Comparison of ENCODE assay signal across 8 cellular contexts in the genomic region with DNA sequence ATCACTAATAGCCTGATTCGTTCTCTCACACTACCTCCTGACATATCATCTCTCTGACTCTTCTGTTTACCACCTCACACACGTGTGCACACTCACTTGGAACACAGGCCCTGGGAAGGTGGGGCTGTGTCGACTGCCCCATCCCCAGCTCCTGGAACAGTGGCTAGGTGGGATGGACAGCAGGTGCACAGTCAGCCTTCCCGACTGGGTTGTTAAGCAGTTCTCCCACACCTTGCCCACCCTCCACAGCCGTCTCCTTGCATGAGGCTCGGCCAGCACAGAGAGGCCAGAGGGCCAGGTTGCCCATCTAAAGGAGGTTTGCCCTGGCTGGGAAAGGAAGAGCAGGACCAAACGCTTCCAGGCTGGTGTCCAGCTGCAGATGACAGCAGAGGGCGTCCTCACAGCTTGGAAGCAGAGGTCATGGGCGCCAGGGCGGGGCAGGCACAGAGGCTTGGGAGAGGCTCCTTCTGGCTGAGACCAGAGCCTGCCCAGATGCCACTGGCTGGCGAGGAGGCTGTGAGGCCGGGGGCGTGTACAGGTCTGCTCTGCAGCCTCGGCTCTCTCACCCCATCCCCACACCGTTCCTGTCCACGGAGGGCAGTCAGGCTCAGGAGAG.
DNase-seq lines count a peak whose midpoint lies in the region; ATAC-seq and TF ChIP-seq lines count a peak whose summit lies in the region.

No MANE protein-coding gene starts in this region.

- H3K36me3 ChIP-seq in colonic mucosa, result no peaks in the 10 kb centered on the region

- no peak overlapping the region for H3K27ac ChIP-seq in colonic mucosa

- peak; percentile 81 for DNase-seq in Calu3
- DNase-seq in LoVo (ENCODE audit: low spot score), result peak; percentile 66
- peak; percentile 62 for DNase-seq in colonic mucosa
- DNase-seq in lung microvascular endothelial cell (ENCODE audit: low read depth in 2 of 2), result peak; percentile 72 to 73
- DNase-seq in activated T-cell treated with anti-CD3 and anti-CD28 coated beads for 4 hours, result no peak
- no peak for DNase-seq in foreskin melanocyte
- no peak for DNase-seq in NCI-H2171 treated with DMSO at 0.1 percent for 48 hours (lab: John Stamatoyannopoulos, UW)

- no peaks in the 10 kb centered on the region for H3K36me3 Mint-ChIP-seq in Calu3 (ENCODE audit: insufficient read depth, unreplicated experiment)

- TF ChIP-seq CTCF in Calu3 (IDR thresholded peaks at IDR 0.05; ENCODE audit: unreplicated experiment), result peak; percentile 56
- TF ChIP-seq CTCF in colonic mucosa (IDR thresholded peaks at IDR 0.05), result no peak

- no peak overlapping the region for H3K4me3 Mint-ChIP-seq in Calu3 (ENCODE audit: low read depth, unreplicated experiment)

- ATAC-seq in HG02938 (IDR thresholded peaks at IDR 0.05; ENCODE audit: unreplicated experiment), result no peak

- no peaks in the 10 kb centered on the region for H3K9me3 Mint-ChIP-seq in Calu3 (ENCODE audit: low read depth, unreplicated experiment)

- no peaks in the 10 kb centered on the region for H3K9me3 ChIP-seq in colonic mucosa

- intact Hi-C loops in Calu3 (cut with micrococcal nuclease; ENCODE audit: unreplicated experiment) (no loop called here), colonic mucosa (cut with DNase I) (no loop called here)

- no peaks in the 10 kb centered on the region for H3K27me3 ChIP-seq in colonic mucosa

- no peak overlapping the region for H3K4me3 ChIP-seq in colonic mucosa

- CTCF ChIA-PET in Calu3 (lab: Charles Lee), result interaction anchor here (0.9 to 2.2 kb wide), 6 partner anchors 12 to 369 kb away, joined by 3 to 8 read pairs (median 5); no protein-coding TSS in a partner anchor

- H3K27ac Mint-ChIP-seq in Calu3 (ENCODE audit: unreplicated experiment), result no peak overlapping the region

- BruUV-seq in Calu3 (replicated peaks; lab: Mats Ljungman, UMichigan), result no TSS peak

- H3K4me1 ChIP-seq in colonic mucosa, result no peaks in the 10 kb centered on the region

- no peak overlapping the region for H3K9ac ChIP-seq in colonic mucosa (ENCODE audit: low read depth in 2 of 2, low read length in 2 of 2)

- no peaks in the 10 kb centered on the region for H3K4me1 Mint-ChIP-seq in Calu3 (ENCODE audit: low read depth, unreplicated experiment)

- peaks cover 21% of the 10 kb centered on the region for H3K27me3 Mint-ChIP-seq in Calu3 (ENCODE audit: unreplicated experiment)

Comparison
In these comparisons a context has a peak if more than half of its experiments do, and no peak if none do; other contexts are left out.
1. DNase-seq: peak in Calu3 (single experiment), LoVo (single experiment), colonic mucosa (single experiment) and lung microvascular endothelial cell (2 of 2); none in activated T-cell treated with anti-CD3 and anti-CD28 coated beads for 4 hours (single experiment), foreskin melanocyte (single experiment) and NCI-H2171 treated with DMSO at 0.1 percent for 48 hours (single experiment).